ENCODE assay signal across 27 cellular contexts in the genomic region with DNA sequence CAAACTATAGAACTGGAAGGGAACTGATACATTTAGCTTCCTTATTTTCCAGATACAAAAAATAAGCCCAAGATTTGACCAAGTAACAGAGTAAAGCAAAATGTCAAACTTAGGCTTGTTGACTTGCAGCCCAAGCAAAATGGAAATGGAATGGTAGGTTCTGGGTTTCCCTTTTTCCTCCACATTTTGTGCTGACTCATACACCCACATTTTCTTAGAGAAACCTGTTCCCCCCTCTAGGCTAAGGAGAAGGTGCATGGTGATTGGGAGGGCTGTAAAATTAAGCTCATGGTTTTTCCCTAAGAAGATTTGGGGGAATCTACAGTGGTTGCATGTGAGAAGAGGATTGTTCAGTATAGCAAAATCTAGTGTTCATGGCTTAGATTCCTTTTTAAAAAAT.
"Had no signal": no experiment of that assay in that cellular context is flagged by ENCODE, and none has a peak within 500 bp of the region (broad histone marks: within the 10 kb centered on the region; RNA-seq: fewer than 3 reads in every experiment).

No MANE protein-coding gene starts in this region.

- H3K27ac Mint-ChIP-seq: activated naive CD4-positive, alpha-beta T cell treated with anti-CD3 and anti-CD28 coated beads, Interleukin-2, amount 50 U/mL, for 24 hours; mesothelial cell of epicardium; nephron had no signal

- DNase-seq: activated CD4-positive, alpha-beta T cell treated with anti-CD3 and anti-CD28 coated beads, Interleukin-2, amount 50 U/mL, for 1 hour; activated CD4-positive, CD25-positive, alpha-beta regulatory T cell treated with anti-CD3 and anti-CD28 coated beads, Interleukin-2, amount 50 U/mL, for 72 hours; activated CD8-positive, alpha-beta memory T cell treated with anti-CD3 and anti-CD28 coated beads for 24 hours; activated CD8-positive, alpha-beta memory T cell treated with anti-CD3 and anti-CD28 coated beads, Interleukin-2, amount 50 U/mL, for 48 hours; activated effector memory CD4-positive, alpha-beta T cell treated with anti-CD3 and anti-CD28 coated beads, Interleukin-2, amount 50 U/mL, for 16 hours; activated T-cell treated with anti-CD3 and anti-CD28 coated beads, Interleukin-2, amount 50 U/mL, for 48 hours; effector CD4-positive, alpha-beta T cell; foreskin fibroblast; glutamatergic neuron; hypothalamus; islet precursor cell; occipital lobe; posterior cingulate gyrus; stimulated activated CD4-positive, alpha-beta T cell treated with anti-CD3 and anti-CD28 coated beads, Interleukin-12 subunit alpha, Interleukin-12 subunit beta, amount 100 ng/mL, for 4 hours; stimulated activated CD4-positive, alpha-beta T cell treated with anti-CD3 and anti-CD28 coated beads, Interleukin-1b, Interleukin-23, amount 100 ng/mL, for 48 hours; stimulated activated CD8-positive, alpha-beta memory T cell treated with anti-CD3 and anti-CD28 coated beads, Interleukin-4, amount 100 ng/mL, for 48 hours; stimulated activated naive CD4-positive, alpha-beta T cell; T-helper 2 cell; tibial artery had no signal

- H3K4me1 Mint-ChIP-seq: activated naive CD4-positive, alpha-beta T cell treated with anti-CD3 and anti-CD28 coated beads, Interleukin-2, amount 50 U/mL, for 24 hours; nephron had no signal

- H3K27ac ChIP-seq: ascending aorta, tibial artery, VCaP had no signal

- H3K36me3 ChIP-seq: ascending aorta, tibial artery had no signal

- H3K36me3 Mint-ChIP-seq: activated naive CD4-positive, alpha-beta T cell treated with anti-CD3 and anti-CD28 coated beads, Interleukin-2, amount 50 U/mL, for 24 hours had no signal

- H3K9me3 Mint-ChIP-seq: activated naive CD4-positive, alpha-beta T cell treated with anti-CD3 and anti-CD28 coated beads, Interleukin-2, amount 50 U/mL, for 24 hours had no signal

- H3K4me1 ChIP-seq: ascending aorta, tibial artery had no signal

- ATAC-seq: left lobe of liver had no signal

- H3K27me3 ChIP-seq: ascending aorta, tibial artery had no signal

- FAIRE-seq: urothelium cell line had no signal

- H3K9me3 ChIP-seq: ascending aorta, tibial artery had no signal

- H3K4me3 ChIP-seq: ascending aorta, lung, tibial artery had no signal

- H3K4me3 Mint-ChIP-seq: activated naive CD4-positive, alpha-beta T cell treated with anti-CD3 and anti-CD28 coated beads, Interleukin-2, amount 50 U/mL, for 24 hours; mesothelial cell of epicardium; nephron had no signal
